10 cellular contexts compared by ENCODE assay signal in the genomic region with DNA sequence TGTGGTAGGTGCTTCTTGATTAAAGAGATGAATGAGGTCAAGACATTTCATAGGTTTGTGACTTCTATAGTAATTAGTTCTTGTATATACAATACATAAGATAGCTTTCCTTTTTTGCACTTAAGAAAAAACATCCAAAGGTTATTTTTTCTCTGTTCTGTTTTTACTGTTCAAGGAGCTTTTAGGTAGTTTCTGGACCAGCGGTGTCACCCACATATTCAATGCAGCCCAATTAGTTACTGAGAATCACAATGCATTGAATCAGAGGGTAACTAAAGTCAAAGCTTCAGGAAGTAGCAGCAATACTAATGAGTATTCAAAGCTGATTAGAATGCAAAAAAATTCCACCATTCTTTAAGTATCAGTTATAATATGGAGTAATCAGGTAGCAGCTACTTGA.
"Had no signal": no experiment of that assay in that cellular context is flagged by ENCODE, and none has a peak within 500 bp of the region (broad histone marks: within the 10 kb centered on the region; RNA-seq: fewer than 3 reads in every experiment).

No MANE protein-coding gene starts in this region.

- H3K9ac ChIP-seq: GM23248, KMS-11 had no signal

- H2AFZ ChIP-seq: GM23248 had no signal

- ATAC-seq: HCT116, HepG2 had no signal

- FAIRE-seq: HepG2 had no signal

- H3K36me3 ChIP-seq: HAP-1 had no signal

- DNase-seq: GM23248, GOT3, H7, HFFc6, KBM-7 had no signal

- H3K4me1 ChIP-seq: HAP-1 had no signal

- H3K4me2 ChIP-seq: KMS-11 had no signal

- H3K4me3 ChIP-seq: GM23248, HAP-1 had no signal

- H3K27ac ChIP-seq: GM23248, HL-60, KMS-11 had no signal

- H3K9me3 ChIP-seq: HAP-1 had no signal
